Comparison of ENCODE assay signal across 9 cellular contexts in the genomic region with DNA sequence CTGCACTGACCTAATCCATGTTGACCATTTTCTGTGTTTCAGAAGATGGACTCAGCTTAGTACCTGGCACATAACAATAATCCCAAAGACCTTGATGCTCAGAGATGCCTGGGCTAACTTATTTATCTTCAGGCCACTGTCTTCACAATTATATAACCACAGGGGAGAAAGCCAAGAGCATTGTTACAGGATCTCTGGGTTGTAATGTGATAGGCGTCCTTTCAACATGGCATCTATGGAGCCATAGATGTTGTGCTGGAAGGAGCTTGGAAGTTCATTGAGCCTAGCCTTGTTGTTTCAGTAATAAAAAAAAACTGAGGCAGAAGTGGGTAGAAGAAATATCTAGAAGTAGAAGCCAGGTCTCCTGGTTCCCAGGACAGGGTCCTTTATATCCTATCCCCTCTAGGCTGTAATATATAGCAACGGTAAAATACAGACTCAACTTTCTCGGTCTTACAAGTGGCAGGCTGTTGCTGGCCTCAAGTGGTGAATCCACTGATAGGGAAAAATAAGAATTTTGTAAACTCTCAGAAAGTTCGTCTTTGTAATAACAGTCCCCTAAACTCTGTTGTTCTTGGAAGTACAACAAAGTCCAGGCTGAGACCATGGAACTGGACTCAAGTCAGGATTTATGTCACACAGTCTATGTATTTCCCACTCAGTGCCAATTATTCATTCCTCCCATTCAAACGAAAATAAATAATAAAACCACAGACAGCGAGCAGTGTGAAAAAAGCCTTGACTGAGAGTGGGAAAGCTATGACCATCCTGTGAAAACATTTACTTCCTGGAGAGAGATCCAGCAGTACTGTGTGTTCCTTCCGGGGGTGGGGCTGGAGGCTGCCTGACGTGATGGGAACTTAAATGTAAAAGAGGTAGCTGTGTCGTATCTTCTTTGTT.
DNase-seq lines count a peak whose midpoint lies in the region; ATAC-seq, FAIRE-seq and TF ChIP-seq lines count a peak whose summit lies in the region.
"Had no signal": no experiment of that assay in that cellular context is flagged by ENCODE, and none has a peak within 500 bp of the region (broad histone marks: within the 10 kb centered on the region; RNA-seq: fewer than 3 reads in every experiment).

No MANE protein-coding gene starts in this region.

- TF ChIP-seq CTCF in A549 (IDR thresholded peaks at IDR 0.05) (no peak), epithelial cell of esophagus (IDR thresholded peaks at IDR 0.05; ENCODE audit: insufficient read depth, low read depth, low read length, missing control alignments) (no peak), natural killer cell (IDR thresholded peaks at IDR 0.05) (no peak)

- peak overlapping the region; percentile 45 for H3K4ac ChIP-seq in mesendoderm (ENCODE audit: low read depth, low read length)

- H3K4me1 ChIP-seq in A549 (no peaks in the 10 kb centered on the region), mesendoderm (ENCODE audit: control insufficient read depth, low read depth, low read length) (peaks cover 5% of the 10 kb centered on the region)

- no peak overlapping the region for H3K4me3 ChIP-seq in A549
- H3K4me3 ChIP-seq in epithelial cell of esophagus (ENCODE audit: low read length) = no peak overlapping the region
- no peak overlapping the region for H3K4me3 ChIP-seq in mesendoderm (ENCODE audit: low read length)

- H2AK5ac ChIP-seq in mesendoderm (ENCODE audit: low read length) = no peak overlapping the region

- TF ChIP-seq POLR2A in A549 (IDR thresholded peaks at IDR 0.05; ENCODE audit: low read length) (no peak), GM12891 (IDR thresholded peaks at IDR 0.05; ENCODE audit: low read depth, low read length) (no peak)

- no peak for TF ChIP-seq RAD21 in A549 (conservative IDR thresholded peaks at IDR 0.05 in 1 of 2, IDR thresholded peaks at IDR 0.05 in 1 of 2)

- H3K36me3 Mint-ChIP-seq in natural killer cell = no peaks in the 10 kb centered on the region

- DNase-seq in A549 (ENCODE audit: low read depth in 1 of 2, low spot score in 1 of 2) = peak in 1 of 2 experiments; percentile 24
- peak; percentile 12 for DNase-seq in KBM-7
- DNase-seq in epithelial cell of esophagus (ENCODE audit: low read depth) = peak; percentile 90
- peak; percentile 37 for DNase-seq in mesendoderm
- DNase-seq in GM12891 (ENCODE audit: insufficient read length, low spot score) = no peak
- DNase-seq in NCI-H1417 (lab: John Stamatoyannopoulos, UW) = no peak
- no peak for DNase-seq in KG1 (lab: John Stamatoyannopoulos, UW)
- no peak for DNase-seq in natural killer cell
- DNase-seq: COR-L47 had no signal

- intact Hi-C loops in natural killer cell (cut with micrococcal nuclease) = no loop called here

- no peaks in the 10 kb centered on the region for H3K9me3 ChIP-seq in A549

- no peak overlapping the region for H3K56ac ChIP-seq in mesendoderm (ENCODE audit: low read length)

- 41% methylated on average over 9 of the region's 9 CpGs for WGBS in A549 (ENCODE audit: missing lambda C conversion rate)
- WGBS in mesendoderm (ENCODE audit: extremely low coverage, insufficient coverage, low lambda C conversion rate) = no CpG with 5 or more reads among the region's 9 CpGs

- no peaks in the 10 kb centered on the region for H3K9me3 Mint-ChIP-seq in natural killer cell

- no peaks in the 10 kb centered on the region for H3K79me2 ChIP-seq in mesendoderm (ENCODE audit: control insufficient read depth, insufficient read depth, low read length)

- CTCF ChIA-PET in A549 (lab: Yijun Ruan, JAX) = interaction anchor here (1.0 kb wide), 1 partner anchor 79 kb away, joined by 4 read pairs; no protein-coding TSS in a partner anchor

- no peak overlapping the region for H2BK120ac ChIP-seq in mesendoderm (ENCODE audit: low read depth, low read length)

- no peak overlapping the region for H3K9ac ChIP-seq in mesendoderm (ENCODE audit: low read length)

- H3K23ac ChIP-seq in mesendoderm (ENCODE audit: low read length) = no peak overlapping the region

- no peak overlapping the region for H4K8ac ChIP-seq in mesendoderm (ENCODE audit: low read depth, low read length)

- H3K4me3 Mint-ChIP-seq in natural killer cell = no peak overlapping the region

- peak overlapping the region; percentile 3 for H2BK15ac ChIP-seq in mesendoderm (replicated peaks; ENCODE audit: low read depth)

- H2BK5ac ChIP-seq in mesendoderm (ENCODE audit: low read length) = no peak overlapping the region

- POLR2A ChIA-PET in A549 (lab: Yijun Ruan, JAX) = no interaction called here

- no peaks in the 10 kb centered on the region for H3K79me1 ChIP-seq in mesendoderm (ENCODE audit: low read length)

- no peak for TF ChIP-seq EP300 in A549 (IDR thresholded peaks at IDR 0.05)

- H3K36me3 ChIP-seq in mesendoderm (ENCODE audit: control insufficient read depth, insufficient read depth, low read length) = no peaks in the 10 kb centered on the region

- H4K5ac ChIP-seq in mesendoderm (ENCODE audit: low read length) = no peak overlapping the region

- no peak overlapping the region for H3K18ac ChIP-seq in mesendoderm (ENCODE audit: low read length)

- ATAC-seq in A549 = 0 out of 6 replicates have a peak, but pooled peaks have one; percentile 36 to 51
- no peak for ATAC-seq in natural killer cell

- no peaks in the 10 kb centered on the region for H3K27me3 ChIP-seq in mesendoderm (ENCODE audit: insufficient read depth, low read length, poor library complexity)

- H3K27me3 Mint-ChIP-seq in natural killer cell (ENCODE audit: low read depth in 2 of 2) = peaks cover 3 to 6% of the 10 kb centered on the region in 2 donors

- FAIRE-seq in A549 (lab: Jason Lieb, UNC) = no peak
- no peak for FAIRE-seq in GM12891 (lab: Jason Lieb, UNC)

- H3K27ac Mint-ChIP-seq in natural killer cell = no peak overlapping the region

- in situ Hi-C loops in KBM-7 (cut with MboI; ENCODE audit: low pct_unique_long_range_greater_than_20kb, low sequenced_read_pairs) = no loop called here

- H3K4me2 ChIP-seq in A549 (peak overlapping the region; percentile 17; the same call in 1 of the 3 replicates), mesendoderm (ENCODE audit: low read length) (no peak overlapping the region)

- peaks cover 8 to 11% of the 10 kb centered on the region in 2 donors for H3K4me1 Mint-ChIP-seq in natural killer cell

- H3K27ac ChIP-seq in A549 = no peak overlapping the region
- no peak overlapping the region for H3K27ac ChIP-seq in mesendoderm (ENCODE audit: low read depth, low read length)

TF ChIP-seq in A549, 52 proteins besides CTCF, POLR2A, EP300 and RAD21 (continues in another document):
- TF ChIP-seq PHF8 (IDR thresholded peaks at IDR 0.05; ENCODE audit: borderline replicate concordance, low read depth) = no peak
- no peak for TF ChIP-seq ZNF302 (CRISPR knock-in tag; IDR thresholded peaks at IDR 0.05)
- no peak for TF ChIP-seq ZC3H11A (IDR thresholded peaks at IDR 0.05)
- no peak for TF ChIP-seq EHF (CRISPR knock-in tag; IDR thresholded peaks at IDR 0.05)
- no peak for TF ChIP-seq RCOR1 (IDR thresholded peaks at IDR 0.05; ENCODE audit: low read depth, low read length)
- no peak for TF ChIP-seq HOXB5 (CRISPR knock-in tag; IDR thresholded peaks at IDR 0.05)
- TF ChIP-seq POLR2AphosphoS2 (conservative IDR thresholded peaks at IDR 0.05; ENCODE audit: low read length) = no peak

TF ChIP-seq in GM12891, 5 proteins besides CTCF, POLR2A, EP300 and RAD21:
- TF ChIP-seq TAF1 (IDR thresholded peaks at IDR 0.05; ENCODE audit: low read depth, low read length) (no peak), POU2F2 (IDR thresholded peaks at IDR 0.05; ENCODE audit: low read depth, low read length) (no peak), SPI1 (IDR thresholded peaks at IDR 0.05; ENCODE audit: low read depth, low read length) (no peak), PAX5 (IDR thresholded peaks at IDR 0.05; ENCODE audit: insufficient read depth, low read length, severe bottlenecking) (no peak), POLR2AphosphoS5 (IDR thresholded peaks at IDR 0.05; ENCODE audit: low read depth, low read length) (no peak)

Comparison
In these comparisons a context has a peak if more than half of its experiments do, and no peak if none do; other contexts are left out.
1. ATAC-seq: peak in A549 (2 of 2); none in natural killer cell (0 of 3).
2. DNase-seq: peak in KBM-7 (single experiment), epithelial cell of esophagus (single experiment) and mesendoderm (single experiment); none in GM12891 (single experiment), NCI-H1417 (0 of 3), KG1 (single experiment) and natural killer cell (single experiment).